39 cellular contexts compared by ENCODE assay signal in genomic region chr4:57460967-57461366, GRCh38.
"Had no signal": no experiment of that assay in that cellular context is flagged by ENCODE, and none has a peak within 500 bp of the region (broad histone marks: within the 10 kb centered on the region; RNA-seq: fewer than 3 reads in every experiment).

No MANE protein-coding gene starts in this region.

- H3K27ac ChIP-seq: adrenal gland, ascending aorta, body of pancreas, brain microvascular endothelial cell, breast epithelium, cardiac muscle cell had no signal

- H3K27me3 Mint-ChIP-seq: activated naive CD4-positive, alpha-beta T cell treated with anti-CD3 and anti-CD28 coated beads, Interleukin-2, amount 10 ng/mL, durations not matched to agents 7 days and 5 days; activated naive CD4-positive, alpha-beta T cell treated with anti-CD3 and anti-CD28 coated beads, Interleukin-2, amount 50 U/mL, for 24 hours; activated naive CD8-positive, alpha-beta T cell; activated naive CD8-positive, alpha-beta T cell treated with anti-CD3 and anti-CD28 coated beads for 36 hours; activated naive CD8-positive, alpha-beta T cell treated with anti-CD3 and anti-CD28 coated beads, Interleukin-2, amount 10 ng/mL, durations not matched to agents 7 days and 5 days; activated naive CD8-positive, alpha-beta T cell treated with anti-CD3 and anti-CD28 coated beads, Interleukin-2, amount 50 U/mL, for 24 hours; activated T-cell treated with anti-CD3 and anti-CD28 coated beads, Interleukin-2, amount 50 U/mL, for 24 hours; activated T-helper 17 cell treated with anti-CD3 and anti-CD28 coated beads, Interleukin-2, amount 50 U/mL, for 72 hours; central memory CD8-positive, alpha-beta T cell had no signal

- H3K4me1 Mint-ChIP-seq: activated naive CD4-positive, alpha-beta T cell treated with anti-CD3 and anti-CD28 coated beads, Interleukin-2, amount 10 ng/mL, durations not matched to agents 7 days and 5 days; activated naive CD4-positive, alpha-beta T cell treated with anti-CD3 and anti-CD28 coated beads, Interleukin-2, amount 50 U/mL, for 24 hours; activated naive CD8-positive, alpha-beta T cell treated with anti-CD3 and anti-CD28 coated beads for 36 hours; activated naive CD8-positive, alpha-beta T cell treated with anti-CD3 and anti-CD28 coated beads, Interleukin-2, amount 10 ng/mL, durations not matched to agents 7 days and 5 days; activated naive CD8-positive, alpha-beta T cell treated with anti-CD3 and anti-CD28 coated beads, Interleukin-2, amount 50 U/mL, for 24 hours; activated T-helper 17 cell treated with anti-CD3 and anti-CD28 coated beads, Interleukin-2, amount 50 U/mL, for 72 hours; central memory CD8-positive, alpha-beta T cell had no signal

- FAIRE-seq: astrocyte, bronchial epithelial cell had no signal

- ATAC-seq: activated naive CD4-positive, alpha-beta T cell treated with anti-CD3 and anti-CD28 coated beads, Interleukin-2, amount 50 U/mL, for 72 hours; activated naive CD8-positive, alpha-beta T cell treated with anti-CD3 and anti-CD28 coated beads, Interleukin-2, amount 50 U/mL, for 24 hours; activated T-cell treated with anti-CD3 and anti-CD28 coated beads, Interleukin-2, amount 50 U/mL, for 4 hours; activated T-cell treated with anti-CD3 and anti-CD28 coated beads, Interleukin-2, amount 50 U/mL, for 72 hours; activated T-helper 17 cell treated with anti-CD3 and anti-CD28 coated beads, Interleukin-2, amount 50 U/mL, for 72 hours; body of pancreas had no signal

- H3K4me3 ChIP-seq: adrenal gland, ascending aorta, body of pancreas, breast epithelium, cardiac muscle cell had no signal

- H3K9me3 Mint-ChIP-seq: activated naive CD4-positive, alpha-beta T cell treated with anti-CD3 and anti-CD28 coated beads, Interleukin-2, amount 10 ng/mL, durations not matched to agents 7 days and 5 days; activated naive CD8-positive, alpha-beta T cell treated with anti-CD3 and anti-CD28 coated beads, Interleukin-2, amount 10 ng/mL, durations not matched to agents 7 days and 5 days had no signal

- H3K4me3 Mint-ChIP-seq: activated naive CD4-positive, alpha-beta T cell treated with anti-CD3 and anti-CD28 coated beads for 36 hours; activated naive CD4-positive, alpha-beta T cell treated with anti-CD3 and anti-CD28 coated beads, Interleukin-2, amount 10 ng/mL, durations not matched to agents 7 days and 5 days; activated naive CD4-positive, alpha-beta T cell treated with anti-CD3 and anti-CD28 coated beads, Interleukin-2, amount 50 U/mL, for 24 hours; activated naive CD8-positive, alpha-beta T cell; activated naive CD8-positive, alpha-beta T cell treated with anti-CD3 and anti-CD28 coated beads for 36 hours; activated naive CD8-positive, alpha-beta T cell treated with anti-CD3 and anti-CD28 coated beads, Interleukin-2, amount 10 ng/mL, durations not matched to agents 7 days and 5 days; activated naive CD8-positive, alpha-beta T cell treated with anti-CD3 and anti-CD28 coated beads, Interleukin-2, amount 50 U/mL, for 24 hours; activated T-cell treated with anti-CD3 and anti-CD28 coated beads, Interleukin-2, amount 50 U/mL, for 24 hours; activated T-cell treated with anti-CD3 and anti-CD28 coated beads, Interleukin-2, amount 50 U/mL, for 4 hours; activated T-cell treated with anti-CD3 and anti-CD28 coated beads, Interleukin-2, amount 50 U/mL, for 72 hours; activated T-helper 1 cell treated with anti-CD3 and anti-CD28 coated beads, Interleukin-12 subunit alpha, Interleukin-12 subunit beta, Interleukin-2, Interleukin-4 antibody, amounts not matched to agents 30 ng/mL and 10 ng/mL and 1 ng/mL, durations not matched to agents 14 hours and 24 hours and 36 hours; activated T-helper 17 cell treated with anti-CD3 and anti-CD28 coated beads, Interleukin-2, amount 50 U/mL, for 72 hours; brain; central memory CD8-positive, alpha-beta T cell had no signal

- H3K36me3 Mint-ChIP-seq: activated naive CD4-positive, alpha-beta T cell treated with anti-CD3 and anti-CD28 coated beads, Interleukin-2, amount 10 ng/mL, durations not matched to agents 7 days and 5 days; activated naive CD4-positive, alpha-beta T cell treated with anti-CD3 and anti-CD28 coated beads, Interleukin-2, amount 50 U/mL, for 24 hours; activated naive CD4-positive, alpha-beta T cell treated with anti-CD3 and anti-CD28 coated beads, Interleukin-2, amount 50 U/mL, for 72 hours; activated naive CD8-positive, alpha-beta T cell; activated naive CD8-positive, alpha-beta T cell treated with anti-CD3 and anti-CD28 coated beads for 36 hours; activated naive CD8-positive, alpha-beta T cell treated with anti-CD3 and anti-CD28 coated beads, Interleukin-2, amount 10 ng/mL, durations not matched to agents 7 days and 5 days; brain had no signal

- H3K27ac Mint-ChIP-seq: activated naive CD4-positive, alpha-beta T cell treated with anti-CD3 and anti-CD28 coated beads for 36 hours; activated naive CD4-positive, alpha-beta T cell treated with anti-CD3 and anti-CD28 coated beads, Interleukin-2, amount 10 ng/mL, durations not matched to agents 7 days and 5 days; activated naive CD4-positive, alpha-beta T cell treated with anti-CD3 and anti-CD28 coated beads, Interleukin-2, amount 50 U/mL, for 24 hours; activated naive CD4-positive, alpha-beta T cell treated with anti-CD3 and anti-CD28 coated beads, Interleukin-2, amount 50 U/mL, for 72 hours; activated naive CD8-positive, alpha-beta T cell; activated naive CD8-positive, alpha-beta T cell treated with anti-CD3 and anti-CD28 coated beads for 36 hours; activated naive CD8-positive, alpha-beta T cell treated with anti-CD3 and anti-CD28 coated beads, Interleukin-2, amount 10 ng/mL, durations not matched to agents 7 days and 5 days; activated naive CD8-positive, alpha-beta T cell treated with anti-CD3 and anti-CD28 coated beads, Interleukin-2, amount 50 U/mL, for 24 hours; activated T-cell treated with anti-CD3 and anti-CD28 coated beads, Interleukin-2, amount 50 U/mL, for 24 hours; activated T-cell treated with anti-CD3 and anti-CD28 coated beads, Interleukin-2, amount 50 U/mL, for 72 hours; activated T-helper 1 cell treated with anti-CD3 and anti-CD28 coated beads, Interleukin-12 subunit alpha, Interleukin-12 subunit beta, Interleukin-2, Interleukin-4 antibody, amounts not matched to agents 30 ng/mL and 10 ng/mL and 1 ng/mL, durations not matched to agents 14 hours and 24 hours and 36 hours; activated T-helper 17 cell treated with anti-CD3 and anti-CD28 coated beads, Interleukin-2, amount 50 U/mL, for 72 hours; activated T-helper 2 cell treated with anti-CD3 and anti-CD28 coated beads, Interferon-gamma antibody, Interleukin-2, Interleukin-4, amounts not matched to agents 10 μg/mL and 5 μg/mL and 100 μg/mL, durations not matched to agents 14 hours and 24 hours and 36 hours; brain had no signal

- DNase-seq: activated effector memory CD4-positive, alpha-beta T cell treated with anti-CD3 and anti-CD28 coated beads, Interleukin-2, amount 50 U/mL, for 16 hours; activated effector memory CD4-positive, alpha-beta T cell treated with Interleukin-2 at 50 U/mL for 16 hours; activated gamma-delta T cell; activated gamma-delta T cell treated with Interleukin-2 at 50 U/mL for 16 hours; activated naive CD4-positive, alpha-beta T cell; activated naive CD4-positive, alpha-beta T cell treated with anti-CD3 and anti-CD28 coated beads for 36 hours; activated naive CD4-positive, alpha-beta T cell treated with anti-CD3 and anti-CD28 coated beads, Interleukin-2, amount 10 ng/mL, durations not matched to agents 7 days and 5 days; activated naive CD4-positive, alpha-beta T cell treated with anti-CD3 and anti-CD28 coated beads, Interleukin-2, amount 50 U/mL, for 16 hours; activated naive CD4-positive, alpha-beta T cell treated with Interleukin-2 at 50 U/mL for 16 hours; activated naive CD8-positive, alpha-beta T cell treated with anti-CD3 and anti-CD28 coated beads for 36 hours; activated naive CD8-positive, alpha-beta T cell treated with anti-CD3 and anti-CD28 coated beads, Interleukin-2, amount 10 ng/mL, durations not matched to agents 7 days and 5 days; activated naive CD8-positive, alpha-beta T cell treated with anti-CD3 and anti-CD28 coated beads, Interleukin-2, amount 50 U/mL, for 24 hours; activated T-cell treated with anti-CD3 and anti-CD28 coated beads, Interleukin-2, amount 50 U/mL, for 24 hours; activated T-cell treated with anti-CD3 and anti-CD28 coated beads, Interleukin-2, amount 50 U/mL, for 4 hours; activated T-cell treated with anti-CD3 and anti-CD28 coated beads, Interleukin-2, amount 50 U/mL, for 48 hours; activated T-cell treated with anti-CD3 and anti-CD28 coated beads, Interleukin-2, amount 50 U/mL, for 72 hours; adrenal gland; amniotic stem cell; amygdala; anterior cingulate cortex; aorta; body of pancreas; brain microvascular endothelial cell; caudate nucleus; central memory CD4-positive, alpha-beta T cell; cerebellar nuclear complex had no signal

- H3K36me3 ChIP-seq: adrenal gland, ascending aorta, brain microvascular endothelial cell, breast epithelium, cardiac muscle cell had no signal

- H3K4me1 ChIP-seq: adrenal gland, ascending aorta, body of pancreas, breast epithelium had no signal

- H3K27me3 ChIP-seq: adrenal gland, ascending aorta, body of pancreas, brain microvascular endothelial cell, breast epithelium, cardiac muscle cell had no signal

- H3K9me3 ChIP-seq: adrenal gland, ascending aorta, body of pancreas, breast epithelium had no signal
